19 cellular contexts compared by ENCODE assay signal in genomic region chr22:31099386-31099785, GRCh38. TPM values are rescaled to one million over a fixed set of nuclear protein-coding genes. Genes with fewer than 3 reads are reported as not detected.
DNase-seq lines count a peak whose midpoint lies in the region; ATAC-seq and TF ChIP-seq lines count a peak whose summit lies in the region.
"Had no signal": no experiment of that assay in that cellular context is flagged by ENCODE, and none has a peak within 500 bp of the region (broad histone marks: within the 10 kb centered on the region; RNA-seq: fewer than 3 reads in every experiment).

No MANE protein-coding gene starts in this region.

- H2BK20ac ChIP-seq in IMR-90 (ENCODE audit: low read depth, low read length), result peak overlapping the region; percentile 29; the same call in 1 of the 2 replicates

- H3K9ac ChIP-seq in IMR-90 (ENCODE audit: low read depth, low read length) (no peak overlapping the region), trophoblast cell (ENCODE audit: low read length) (no peak overlapping the region)
- H3K9ac ChIP-seq: BLaER1 treated with 17β-estradiol and CSF1 and Interleukin-3, amounts not matched to agents 10 nM and 100 nM; SK-N-SH had no signal

- no peak overlapping the region; the same call in 1 of the 2 replicates for H4K91ac ChIP-seq in IMR-90 (ENCODE audit: insufficient read depth, low read depth, low read length)
- no peak overlapping the region for H4K91ac ChIP-seq in trophoblast cell (ENCODE audit: low read depth, low read length)

- H3K9me3 ChIP-seq in IMR-90 (ENCODE audit: control insufficient read depth, insufficient read depth, low read length) (no peaks in the 10 kb centered on the region), esophagus (ENCODE audit: control insufficient read depth in 2 of 2, insufficient read depth in 1 of 2, low read depth in 1 of 2, low read length in 1 of 2) (no peaks in the 10 kb centered on the region), trophoblast cell (ENCODE audit: insufficient read depth, low read depth, low read length) (peaks cover 2% of the 10 kb centered on the region), uterus (no peaks in the 10 kb centered on the region)
- H3K9me3 ChIP-seq: BLaER1 treated with 17β-estradiol and CSF1 and Interleukin-3, amounts not matched to agents 10 nM and 100 nM; SK-N-SH had no signal

- peaks cover 25% of the 10 kb centered on the region for H3K9me1 ChIP-seq in IMR-90 (ENCODE audit: insufficient read depth, low read length)

- H4K12ac ChIP-seq in trophoblast cell (ENCODE audit: low read depth, low read length), result no peak overlapping the region

- no peak overlapping the region for H3K56ac ChIP-seq in IMR-90 (ENCODE audit: extremely low read depth, insufficient read depth, low read length)

- H3K36me3 ChIP-seq in IMR-90 (ENCODE audit: control insufficient read depth, insufficient read depth, low read length), result peaks cover 69% of the 10 kb centered on the region
- peaks cover 0 to 31% of the 10 kb centered on the region in 2 donors for H3K36me3 ChIP-seq in esophagus (ENCODE audit: control insufficient read depth in 2 of 2, insufficient read depth in 2 of 2, low read length in 1 of 2)
- H3K36me3 ChIP-seq in trophoblast cell (ENCODE audit: control insufficient read depth in 1 of 2, insufficient read depth in 2 of 2, low read length in 2 of 2), result peaks cover 72 to 87% of the 10 kb centered on the region in 2 experiments
- H3K36me3 ChIP-seq in uterus, result no peaks in the 10 kb centered on the region

- no peak overlapping the region for H2AFZ ChIP-seq in IMR-90 (replicated peaks; ENCODE audit: low read length, poor library complexity)
- no peak overlapping the region for H2AFZ ChIP-seq in trophoblast cell (ENCODE audit: insufficient read depth, low read length, poor library complexity)
- H2AFZ ChIP-seq: PC-9 had no signal

- no peaks in the 10 kb centered on the region for H3K79me2 ChIP-seq in trophoblast cell (ENCODE audit: control insufficient read depth, insufficient read depth, low read length, poor library complexity)

- H3K4me3 ChIP-seq in IMR-90 (ENCODE audit: insufficient read depth, low read depth, low read length) (no peak overlapping the region), esophagus (ENCODE audit: low read depth in 1 of 2, low read length in 2 of 2) (no peak overlapping the region), trophoblast cell (ENCODE audit: low read depth, low read length) (no peak overlapping the region), uterus (no peak overlapping the region)
- H3K4me3 ChIP-seq: BLaER1 treated with 17β-estradiol and CSF1 and Interleukin-3, amounts not matched to agents 10 nM and 100 nM; PC-9 had no signal

- H2BK5ac ChIP-seq in IMR-90 (ENCODE audit: low read depth, low read length, poor library complexity, severe bottlenecking), result peak overlapping the region; percentile 78
- H2BK5ac ChIP-seq in trophoblast cell (ENCODE audit: low read depth, low read length, poor library complexity), result no peak overlapping the region

- BruUV-seq in IMR-90 (replicated peaks; lab: Mats Ljungman, UMichigan), result no TSS peak

- H4K8ac ChIP-seq in IMR-90 (ENCODE audit: low read depth in 2 of 2, low read length in 2 of 2), result peak overlapping the region in 1 of 2 experiments; percentile 20; a peak in 2 of 4 replicates
- no peak overlapping the region for H4K8ac ChIP-seq in trophoblast cell (ENCODE audit: low read depth, low read length)

- H3K27ac ChIP-seq in IMR-90 (ENCODE audit: insufficient read depth, low read length) (peak overlapping the region; percentile 66; the same call in 1 of the 2 replicates), esophagus (ENCODE audit: low read depth in 2 of 2, low read length in 1 of 2) (peak overlapping the region; percentile 51 to 73), trophoblast cell (ENCODE audit: low read depth, low read length) (no peak overlapping the region), uterus (peak overlapping the region; percentile 96 to 100)
- H3K27ac ChIP-seq: BLaER1 treated with 17β-estradiol and CSF1 and Interleukin-3, amounts not matched to agents 10 nM and 100 nM; PC-9 had no signal

- intact Hi-C loops in IMR-90 (cut with micrococcal nuclease) (loop anchor here (1.0 kb wide), 1 partner anchor 18 kb away; the partner anchor contains the start of gene SMTN), uterus (cut with DNase I; ENCODE audit: low total_unique reads) (no loop called here)

- TF ChIP-seq POLR2A in IMR-90 (IDR thresholded peaks at IDR 0.05; ENCODE audit: low read depth, low read length), result no peak
- no peak for TF ChIP-seq POLR2A in uterus (IDR thresholded peaks at IDR 0.05)

- TF ChIP-seq CTCF in IMR-90 (conservative IDR thresholded peaks at IDR 0.05; ENCODE audit: low read depth, low read length), result no peak
- TF ChIP-seq CTCF in uterus (IDR thresholded peaks at IDR 0.05), result no peak

- H3K4ac ChIP-seq in IMR-90 (ENCODE audit: low read depth, low read length) (peak overlapping the region; percentile 62), trophoblast cell (ENCODE audit: low read depth, low read length) (no peak overlapping the region)

- dilution Hi-C loops in IMR-90 (cut with HindIII; ENCODE audit: low sequenced_read_pairs, unreplicated experiment), result no loop called here

- H2BK15ac ChIP-seq in IMR-90 (ENCODE audit: low read depth, low read length), result no peak overlapping the region

- H3K4me1 ChIP-seq in IMR-90 (ENCODE audit: control insufficient read depth, insufficient read depth, low read length) (peaks cover 39% of the 10 kb centered on the region), esophagus (ENCODE audit: control insufficient read depth in 2 of 2, insufficient read depth in 2 of 2, low read length in 1 of 2) (peaks cover 3 to 9% of the 10 kb centered on the region in 2 donors), trophoblast cell (ENCODE audit: control insufficient read depth in 1 of 2, insufficient read depth in 2 of 2, low read length in 2 of 2) (no peaks in the 10 kb centered on the region), uterus (peaks cover 4 to 10% of the 10 kb centered on the region in 2 donors)

- peak overlapping the region; percentile 79 for H2AK9ac ChIP-seq in IMR-90 (replicated peaks; ENCODE audit: low read depth, low read length, poor library complexity)

- H2BK120ac ChIP-seq in IMR-90 (ENCODE audit: low read depth, low read length) (peak overlapping the region; percentile 18; the same call in 1 of the 2 replicates), trophoblast cell (ENCODE audit: insufficient read depth, low read length, poor library complexity) (no peak overlapping the region)

- CTCF ChIA-PET in IMR-90 (lab: Yijun Ruan, JAX), result no interaction called here

- 88% methylated on average over 1 of the region's 6 CpGs; no CpG with 5 or more reads in 1 of the 2 experiments for WGBS in IMR-90 (ENCODE audit: extremely low coverage in 2 of 2, insufficient read length in 1 of 2), 2 experiments
- WGBS in esophagus, 2 donors, result 84 to 92% methylated on average over 6 of the region's 6 CpGs
- no CpG with 5 or more reads among the region's 6 CpGs for WGBS in trophoblast cell (ENCODE audit: extremely low coverage, insufficient coverage, insufficient read length)

- DNase-seq in IMR-90 (peak; percentile 40), trophoblast cell (peak; percentile 32 to 42), uterus (no peak)
- no peak for DNase-seq in stimulated activated naive CD8-positive, alpha-beta T cell treated with anti-CD3 and anti-CD28 coated beads, Interleukin-15, Interleukin-2, amounts not matched to agents 100 U/mL and 50 U/mL, for 24 hours
- DNase-seq: activated CD8-positive, alpha-beta memory T cell treated with anti-CD3 and anti-CD28 coated beads, Interleukin-2, amount 50 U/mL, for 4 hours; activated gamma-delta T cell treated with Interleukin-2 at 50 U/mL for 16 hours; Karpas-422; mammary epithelial cell; NCI-H2171 treated with DMSO at 0.1 percent for 48 hours; NCI-H774 had no signal

- no peaks in the 10 kb centered on the region for H3K27me3 ChIP-seq in IMR-90 (ENCODE audit: control insufficient read depth, insufficient read depth, low read length)
- H3K27me3 ChIP-seq in esophagus (ENCODE audit: control insufficient read depth in 1 of 2, insufficient read depth in 2 of 2, low read length in 2 of 2), result no peaks in the 10 kb centered on the region
- H3K27me3 ChIP-seq in trophoblast cell (ENCODE audit: insufficient read depth, low read length), result no peaks in the 10 kb centered on the region
- H3K27me3 ChIP-seq in uterus, result no peaks in the 10 kb centered on the region
- H3K27me3 ChIP-seq: BLaER1 treated with 17β-estradiol and CSF1 and Interleukin-3, amounts not matched to agents 10 nM and 100 nM had no signal

- 0 out of 2 replicates have a peak overlapping the region, but pooled peaks have one; percentile 58 for H3K14ac ChIP-seq in IMR-90 (replicated peaks; ENCODE audit: low read depth, low read length)
- H3K14ac ChIP-seq in trophoblast cell (ENCODE audit: low read length), result no peak overlapping the region

- ATAC-seq in IMR-90 (ENCODE audit: low read depth) (no peak; the same call in 1 of the 2 replicates), HG03159 (IDR thresholded peaks at IDR 0.05; ENCODE audit: unreplicated experiment) (no peak), HG02970 (IDR thresholded peaks at IDR 0.05; ENCODE audit: low FRiP score, unreplicated experiment) (no peak)
- ATAC-seq in stimulated activated naive CD8-positive, alpha-beta T cell treated with anti-CD3 and anti-CD28 coated beads, Interleukin-15, Interleukin-2, amounts not matched to agents 100 U/mL and 50 U/mL, for 24 hours, result no peak

- H3K79me1 ChIP-seq in IMR-90 (ENCODE audit: low read depth in 1 of 2, low read length in 2 of 2) (peaks cover 9 to 56% of the 10 kb centered on the region in 2 experiments; a peak in 3 of 4 replicates), trophoblast cell (ENCODE audit: low read length) (no peaks in the 10 kb centered on the region)

- peak overlapping the region; percentile 49; the same call in 1 of the 2 replicates for H3K18ac ChIP-seq in IMR-90 (ENCODE audit: low read depth, low read length)
- no peak overlapping the region for H3K18ac ChIP-seq in trophoblast cell (ENCODE audit: low read length)

- no peak overlapping the region for H2BK12ac ChIP-seq in trophoblast cell (ENCODE audit: low read length)

- no peak for TF ChIP-seq RAD21 in IMR-90 (IDR thresholded peaks at IDR 0.05; ENCODE audit: low read length)

- POLR2A ChIA-PET in IMR-90 (lab: Charles Lee; ENCODE audit: unreplicated experiment), result no interaction called here

- H4K20me1 ChIP-seq in IMR-90 (ENCODE audit: insufficient read depth, low read length), result peaks cover 11% of the 10 kb centered on the region

- H3K23ac ChIP-seq in IMR-90 (ENCODE audit: low read depth, low read length) (no peak overlapping the region), trophoblast cell (ENCODE audit: low read length) (no peak overlapping the region)

- peak overlapping the region; percentile 71; the same call in 1 of the 2 replicates for H4K5ac ChIP-seq in IMR-90 (ENCODE audit: low read depth, low read length)

- no peak overlapping the region for H3K4me2 ChIP-seq in IMR-90 (ENCODE audit: low read depth, low read length)
- H3K4me2 ChIP-seq in trophoblast cell (ENCODE audit: low read length), result no peak overlapping the region
- H3K4me2 ChIP-seq: BLaER1 treated with 17β-estradiol and CSF1 and Interleukin-3, amounts not matched to agents 10 nM and 100 nM; PC-9; SK-N-SH had no signal

- peak overlapping the region; percentile 54; the same call in 1 of the 2 replicates for H2AK5ac ChIP-seq in IMR-90 (ENCODE audit: low read depth, low read length)
- H2AK5ac ChIP-seq in trophoblast cell (ENCODE audit: low read length), result no peak overlapping the region

- in situ Hi-C loops in IMR-90 (cut with MboI; ENCODE audit: low sequenced_read_pairs), result no loop called here

RNA-seq across cellular contexts. Expression of gene SELENOM, which starts 8.0 kb away (rescaled TPM):
- total RNA-seq in IMR-90 (2012; rRNA removed), result 36.1 and 46.2 TPM in 2 replicates
- 270 and 369 TPM in 2 replicates for polyA plus RNA-seq in IMR-90 (2012; rRNA removed)
- 662 and 853 TPM in 2 replicates for polyA plus RNA-seq in IMR-90 (2012; cell fraction: cytosol; rRNA removed)
- 256 and 316 TPM in 2 replicates for polyA plus RNA-seq in IMR-90 (2012; cell fraction: nucleus; rRNA removed; ENCODE audit: low replicate concordance)
- 100 to 1,000 TPM in 1 of 2 donors, 10 to 100 TPM in 1; 41.1 to 127 TPM for polyA plus RNA-seq in esophagus
- polyA plus RNA-seq in trophoblast cell (2013), result 70.7 and 77.0 TPM in 2 replicates
- total RNA-seq in uterus, result 1,000 to 10,000 TPM in 2 of 4 donors, 100 to 1,000 TPM in 1, 10 to 100 TPM in 1; 91.7 to 2,170 (median 948) TPM

RNA-seq across cellular contexts. Expression of gene SMTN, which starts 18.3 kb away (rescaled TPM):
- total RNA-seq in IMR-90 (2012; rRNA removed) (47.2 and 53.6 TPM in 2 replicates), uterus (100 to 1,000 TPM; 182 to 647 (median 274) TPM)
- polyA plus RNA-seq in IMR-90 (2012; rRNA removed) (63.7 and 65.1 TPM in 2 replicates), esophagus (100 to 1,000 TPM; 100 to 103 TPM)
- polyA plus RNA-seq in IMR-90 (2012; cell fraction: cytosol; rRNA removed), result 97.1 and 119 TPM in 2 replicates
- 227 and 462 TPM in 2 replicates for polyA plus RNA-seq in IMR-90 (2012; cell fraction: nucleus; rRNA removed; ENCODE audit: low replicate concordance)
- 76.6 and 79.2 TPM in 2 replicates for polyA plus RNA-seq in trophoblast cell (2013)

RNA-seq across cellular contexts. Expression of gene INPP5J, which starts 23.4 kb away (rescaled TPM):
- 0.28 and 0.36 TPM in 2 replicates for total RNA-seq in IMR-90 (2012; rRNA removed)
- polyA plus RNA-seq in IMR-90 (2012; rRNA removed), result 2.0 and 2.2 TPM in 2 replicates
- 0.41 and 2.1 TPM in 2 replicates for polyA plus RNA-seq in IMR-90 (2012; cell fraction: cytosol; rRNA removed)
- polyA plus RNA-seq in IMR-90 (2012; cell fraction: nucleus; rRNA removed; ENCODE audit: low replicate concordance), result 9.6 and 20.2 TPM in 2 replicates
- 1 to 10 TPM; 1.6 to 3.3 TPM for polyA plus RNA-seq in esophagus
- 2.3 and 2.4 TPM in 2 replicates for polyA plus RNA-seq in trophoblast cell (2013)
- total RNA-seq in uterus, result 1 to 10 TPM in 3 of 4 donors, under 1 TPM in 1; 0.59 to 7.9 (median 3.0) TPM

RNA-seq across cellular contexts. Expression of gene PLA2G3, which starts 40.9 kb away (rescaled TPM):
- total RNA-seq in IMR-90 (2012; rRNA removed) (under 0.01 TPM in 1 of 2 replicates, not detected in the other), uterus (not detected)
- polyA plus RNA-seq in IMR-90 (2012; rRNA removed) (0.07 and 0.12 TPM in 2 replicates), esophagus (10 to 100 TPM in 1 of 2 donors, 1 to 10 TPM in 1; 5.3 to 13.1 TPM)
- polyA plus RNA-seq in IMR-90 (2012; cell fraction: cytosol; rRNA removed), result 0.04 TPM in 1 of 2 replicates, not detected in the other
- 0.09 and 0.11 TPM in 2 replicates for polyA plus RNA-seq in IMR-90 (2012; cell fraction: nucleus; rRNA removed; ENCODE audit: low replicate concordance)
- polyA plus RNA-seq in trophoblast cell (2013), result 0.22 and 0.25 TPM in 2 replicates
- total RNA-seq: astrocyte, H4, mammary epithelial cell, PC-9, renal cortical epithelial cell had no signal
- polyA plus RNA-seq: mammary epithelial cell, SK-N-SH had no signal

Comparison
In these comparisons a context has a peak if more than half of its experiments do, and no peak if none do; other contexts are left out.
1. DNase-seq: peak in IMR-90 (single experiment) and trophoblast cell (2 of 2); none in uterus (0 of 2) and stimulated activated naive CD8-positive, alpha-beta T cell treated with anti-CD3 and anti-CD28 coated beads, Interleukin-15, Interleukin-2, amounts not matched to agents 100 U/mL and 50 U/mL, for 24 hours (single experiment).